In genomic region chr2:152613235-152613634, GRCh38 we compare ENCODE assay signal across 2 cellular contexts.
TF ChIP-seq lines count a peak whose summit lies in the region.

No MANE protein-coding gene starts in this region.

TF ChIP-seq in GM12878, 131 proteins besides CTCF, POLR2A, EP300 and RAD21 (continues in another document):
- TF ChIP-seq FOXK2 (IDR thresholded peaks at IDR 0.05) = no peak
- no peak for TF ChIP-seq BCL11A (IDR thresholded peaks at IDR 0.05; ENCODE audit: low read depth, low read length)
- TF ChIP-seq EZH2 (IDR thresholded peaks at IDR 0.05; ENCODE audit: borderline replicate concordance, control insufficient read depth, low read depth, low read length) = no peak
- TF ChIP-seq, protein P1, sequence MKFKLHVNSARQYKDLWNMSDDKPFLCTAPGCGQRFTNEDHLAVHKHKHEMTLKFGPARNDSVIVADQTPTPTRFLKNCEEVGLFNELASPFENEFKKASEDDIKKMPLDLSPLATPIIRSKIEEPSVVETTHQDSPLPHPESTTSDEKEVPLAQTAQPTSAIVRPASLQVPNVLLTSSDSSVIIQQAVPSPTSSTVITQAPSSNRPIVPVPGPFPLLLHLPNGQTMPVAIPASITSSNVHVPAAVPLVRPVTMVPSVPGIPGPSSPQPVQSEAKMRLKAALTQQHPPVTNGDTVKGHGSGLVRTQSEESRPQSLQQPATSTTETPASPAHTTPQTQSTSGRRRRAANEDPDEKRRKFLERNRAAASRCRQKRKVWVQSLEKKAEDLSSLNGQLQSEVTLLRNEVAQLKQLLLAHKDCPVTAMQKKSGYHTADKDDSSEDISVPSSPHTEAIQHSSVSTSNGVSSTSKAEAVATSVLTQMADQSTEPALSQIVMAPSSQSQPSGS (IDR thresholded peaks at IDR 0.05; ENCODE audit: low read length) = no peak
- TF ChIP-seq, protein P2, sequence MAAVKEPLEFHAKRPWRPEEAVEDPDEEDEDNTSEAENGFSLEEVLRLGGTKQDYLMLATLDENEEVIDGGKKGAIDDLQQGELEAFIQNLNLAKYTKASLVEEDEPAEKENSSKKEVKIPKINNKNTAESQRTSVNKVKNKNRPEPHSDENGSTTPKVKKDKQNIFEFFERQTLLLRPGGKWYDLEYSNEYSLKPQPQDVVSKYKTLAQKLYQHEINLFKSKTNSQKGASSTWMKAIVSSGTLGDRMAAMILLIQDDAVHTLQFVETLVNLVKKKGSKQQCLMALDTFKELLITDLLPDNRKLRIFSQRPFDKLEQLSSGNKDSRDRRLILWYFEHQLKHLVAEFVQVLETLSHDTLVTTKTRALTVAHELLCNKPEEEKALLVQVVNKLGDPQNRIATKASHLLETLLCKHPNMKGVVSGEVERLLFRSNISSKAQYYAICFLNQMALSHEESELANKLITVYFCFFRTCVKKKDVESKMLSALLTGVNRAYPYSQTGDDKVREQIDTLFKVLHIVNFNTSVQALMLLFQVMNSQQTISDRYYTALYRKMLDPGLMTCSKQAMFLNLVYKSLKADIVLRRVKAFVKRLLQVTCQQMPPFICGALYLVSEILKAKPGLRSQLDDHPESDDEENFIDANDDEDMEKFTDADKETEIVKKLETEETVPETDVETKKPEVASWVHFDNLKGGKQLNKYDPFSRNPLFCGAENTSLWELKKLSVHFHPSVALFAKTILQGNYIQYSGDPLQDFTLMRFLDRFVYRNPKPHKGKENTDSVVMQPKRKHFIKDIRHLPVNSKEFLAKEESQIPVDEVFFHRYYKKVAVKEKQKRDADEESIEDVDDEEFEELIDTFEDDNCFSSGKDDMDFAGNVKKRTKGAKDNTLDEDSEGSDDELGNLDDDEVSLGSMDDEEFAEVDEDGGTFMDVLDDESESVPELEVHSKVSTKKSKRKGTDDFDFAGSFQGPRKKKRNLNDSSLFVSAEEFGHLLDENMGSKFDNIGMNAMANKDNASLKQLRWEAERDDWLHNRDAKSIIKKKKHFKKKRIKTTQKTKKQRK (IDR thresholded peaks at IDR 0.05; ENCODE audit: low read depth, low read length) = no peak
- 0 out of 2 replicates have a peak, but pooled peaks have one; percentile 25 for TF ChIP-seq TCF12 (IDR thresholded peaks at IDR 0.05; ENCODE audit: low read depth, low read length)
- no peak for TF ChIP-seq TCF7 (IDR thresholded peaks at IDR 0.05; ENCODE audit: borderline replicate concordance)
- no peak for TF ChIP-seq CBX5 (IDR thresholded peaks at IDR 0.05; ENCODE audit: low read depth)
- no peak for TF ChIP-seq ZNF622 (IDR thresholded peaks at IDR 0.05)
- peak; percentile 75 for TF ChIP-seq MTA2 (IDR thresholded peaks at IDR 0.05; ENCODE audit: low read depth)
- TF ChIP-seq RELB (IDR thresholded peaks at IDR 0.05; ENCODE audit: low read depth) = peak; percentile 69; the same call in 1 of the 2 replicates
- peak; percentile 68 for TF ChIP-seq RUNX3 (IDR thresholded peaks at IDR 0.05; ENCODE audit: low read length)
- peak; percentile 28 for TF ChIP-seq SKIL (IDR thresholded peaks at IDR 0.05; ENCODE audit: low read depth, poor library complexity, severe bottlenecking)
- no peak for TF ChIP-seq GATAD2B (conservative IDR thresholded peaks at IDR 0.05; ENCODE audit: low read depth)
- peak in 1 of 2 experiments; percentile 79; a peak in 1 of 4 replicates for TF ChIP-seq SRF (IDR thresholded peaks at IDR 0.05; ENCODE audit: low read depth in 2 of 2, low read length in 2 of 2)
- TF ChIP-seq MEF2B (IDR thresholded peaks at IDR 0.05; ENCODE audit: partially characterized antibody, poor library complexity, severe bottlenecking) = peak; percentile 46
- peak; percentile 77 to 84 for TF ChIP-seq IKZF2 (IDR thresholded peaks at IDR 0.05)
- TF ChIP-seq MYC (IDR thresholded peaks at IDR 0.05; ENCODE audit: insufficient read depth, insufficient read length, insufficient replicate concordance, low read length, severe bottlenecking) = no peak
- peak; percentile 72 for TF ChIP-seq JUNB (IDR thresholded peaks at IDR 0.05)
- TF ChIP-seq IKZF1 (conservative IDR thresholded peaks at IDR 0.05) = peak; percentile 57
- no peak for TF ChIP-seq SIN3A (IDR thresholded peaks at IDR 0.05; ENCODE audit: low read depth, low read length)
- TF ChIP-seq SPI1 (IDR thresholded peaks at IDR 0.05; ENCODE audit: borderline replicate concordance, insufficient read depth, low read depth, low read length) = 0 out of 2 replicates have a peak, but pooled peaks have one; percentile 9
- no peak for TF ChIP-seq NR2C1 (IDR thresholded peaks at IDR 0.05)

TF ChIP-seq in HepG2, 621 proteins besides CTCF, POLR2A, EP300 and RAD21 (continued from another document):
- TF ChIP-seq, protein P3, sequence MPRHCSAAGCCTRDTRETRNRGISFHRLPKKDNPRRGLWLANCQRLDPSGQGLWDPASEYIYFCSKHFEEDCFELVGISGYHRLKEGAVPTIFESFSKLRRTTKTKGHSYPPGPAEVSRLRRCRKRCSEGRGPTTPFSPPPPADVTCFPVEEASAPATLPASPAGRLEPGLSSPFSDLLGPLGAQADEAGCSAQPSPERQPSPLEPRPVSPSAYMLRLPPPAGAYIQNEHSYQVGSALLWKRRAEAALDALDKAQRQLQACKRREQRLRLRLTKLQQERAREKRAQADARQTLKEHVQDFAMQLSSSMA (CRISPR knock-in tag; IDR thresholded peaks at IDR 0.05) = no peak
- TF ChIP-seq ELF1 (CRISPR knock-in tag; IDR thresholded peaks at IDR 0.05) (no peak), SNAPC2 (CRISPR knock-in tag; IDR thresholded peaks at IDR 0.05) (no peak), ZC3H4 (CRISPR knock-in tag; IDR thresholded peaks at IDR 0.05; ENCODE audit: borderline replicate concordance) (no peak), ZNF891 (CRISPR knock-in tag; IDR thresholded peaks at IDR 0.05) (no peak), JARID2 (CRISPR knock-in tag; IDR thresholded peaks at IDR 0.05; ENCODE audit: insufficient replicate concordance) (no peak), HDAC2 (CRISPR knock-in tag; IDR thresholded peaks at IDR 0.05) (no peak), NCOA2 (CRISPR knock-in tag; IDR thresholded peaks at IDR 0.05) (no peak), PAF1 (CRISPR knock-in tag; IDR thresholded peaks at IDR 0.05) (no peak), ZNF83 (CRISPR knock-in tag; IDR thresholded peaks at IDR 0.05; ENCODE audit: borderline replicate concordance) (no peak), JDP2 (CRISPR knock-in tag; IDR thresholded peaks at IDR 0.05; ENCODE audit: borderline replicate concordance) (no peak), HHEX (CRISPR knock-in tag; IDR thresholded peaks at IDR 0.05) (no peak), CHCHD3 (CRISPR knock-in tag; IDR thresholded peaks at IDR 0.05) (no peak), TIGD3 (CRISPR knock-in tag; IDR thresholded peaks at IDR 0.05; ENCODE audit: borderline replicate concordance) (no peak), KDM1A (CRISPR knock-in tag; IDR thresholded peaks at IDR 0.05) (no peak), CSRNP1 (CRISPR knock-in tag; IDR thresholded peaks at IDR 0.05) (no peak)
- TF ChIP-seq, protein P4, sequence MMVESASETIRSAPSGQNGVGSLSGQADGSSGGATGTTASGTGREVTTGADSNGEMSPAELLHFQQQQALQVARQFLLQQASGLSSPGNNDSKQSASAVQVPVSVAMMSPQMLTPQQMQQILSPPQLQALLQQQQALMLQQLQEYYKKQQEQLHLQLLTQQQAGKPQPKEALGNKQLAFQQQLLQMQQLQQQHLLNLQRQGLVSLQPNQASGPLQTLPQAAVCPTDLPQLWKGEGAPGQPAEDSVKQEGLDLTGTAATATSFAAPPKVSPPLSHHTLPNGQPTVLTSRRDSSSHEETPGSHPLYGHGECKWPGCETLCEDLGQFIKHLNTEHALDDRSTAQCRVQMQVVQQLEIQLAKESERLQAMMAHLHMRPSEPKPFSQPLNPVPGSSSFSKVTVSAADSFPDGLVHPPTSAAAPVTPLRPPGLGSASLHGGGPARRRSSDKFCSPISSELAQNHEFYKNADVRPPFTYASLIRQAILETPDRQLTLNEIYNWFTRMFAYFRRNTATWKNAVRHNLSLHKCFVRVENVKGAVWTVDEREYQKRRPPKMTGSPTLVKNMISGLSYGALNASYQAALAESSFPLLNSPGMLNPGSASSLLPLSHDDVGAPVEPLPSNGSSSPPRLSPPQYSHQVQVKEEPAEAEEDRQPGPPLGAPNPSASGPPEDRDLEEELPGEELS (CRISPR knock-in tag; IDR thresholded peaks at IDR 0.05) = no peak
- TF ChIP-seq, protein P5, sequence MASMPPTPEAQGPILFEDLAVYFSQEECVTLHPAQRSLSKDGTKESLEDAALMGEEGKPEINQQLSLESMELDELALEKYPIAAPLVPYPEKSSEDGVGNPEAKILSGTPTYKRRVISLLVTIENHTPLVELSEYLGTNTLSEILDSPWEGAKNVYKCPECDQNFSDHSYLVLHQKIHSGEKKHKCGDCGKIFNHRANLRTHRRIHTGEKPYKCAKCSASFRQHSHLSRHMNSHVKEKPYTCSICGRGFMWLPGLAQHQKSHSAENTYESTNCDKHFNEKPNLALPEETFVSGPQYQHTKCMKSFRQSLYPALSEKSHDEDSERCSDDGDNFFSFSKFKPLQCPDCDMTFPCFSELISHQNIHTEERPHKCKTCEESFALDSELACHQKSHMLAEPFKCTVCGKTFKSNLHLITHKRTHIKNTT (CRISPR knock-in tag; IDR thresholded peaks at IDR 0.05) = no peak
